Comparison of ENCODE assay signal across 9 cellular contexts in the genomic region with DNA sequence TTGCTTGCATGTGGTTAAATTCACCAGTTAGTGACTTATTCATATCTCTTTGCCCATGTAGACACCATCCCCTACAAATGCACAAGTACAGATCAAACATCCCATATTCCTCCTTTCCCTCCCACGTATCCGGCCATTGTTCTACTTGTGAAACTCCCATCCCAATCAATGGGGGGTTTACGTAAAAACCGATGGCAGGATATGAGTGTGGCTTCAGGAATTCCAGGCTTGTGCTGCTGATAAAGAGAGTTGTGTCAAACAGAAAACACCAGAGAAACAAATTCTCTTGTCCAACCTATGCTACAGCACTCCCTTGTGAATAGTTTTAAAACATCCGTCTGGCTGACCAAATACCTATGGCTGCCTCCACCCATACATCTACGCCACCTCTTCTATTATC. TPM values are rescaled to one million over a fixed set of nuclear protein-coding genes. Genes with fewer than 3 reads are reported as not detected.
DNase-seq lines count a peak whose midpoint lies in the region; ATAC-seq, FAIRE-seq and TF ChIP-seq lines count a peak whose summit lies in the region.
"Had no signal": no experiment of that assay in that cellular context is flagged by ENCODE, and none has a peak within 500 bp of the region (broad histone marks: within the 10 kb centered on the region; RNA-seq: fewer than 3 reads in every experiment).

No MANE protein-coding gene starts in this region.

- H3K4me1 Mint-ChIP-seq in CD14-positive monocyte (peaks cover 92% of the 10 kb centered on the region), natural killer cell (peaks cover 89 to 96% of the 10 kb centered on the region in 2 donors)

- H3K27ac ChIP-seq in esophagus muscularis mucosa (replicated peaks in 1 of 4), result peak overlapping the region; percentile 31 to 44 (median 41)
- peak overlapping the region in 1 of 4 donors; percentile 44 for H3K27ac ChIP-seq in Peyer's patch

- no peak overlapping the region for H3K9ac ChIP-seq in NT2/D1 (ENCODE audit: insufficient read length, low read depth)

- TF ChIP-seq POLR2A in esophagus muscularis mucosa (IDR thresholded peaks at IDR 0.05; ENCODE audit: low read depth), result no peak
- no peak for TF ChIP-seq POLR2A in Peyer's patch (IDR thresholded peaks at IDR 0.05)

- H3K9me3 Mint-ChIP-seq in CD14-positive monocyte (peaks cover 0 to 2% (median 0%) of the 10 kb centered on the region in 7 donors), natural killer cell (no peaks in the 10 kb centered on the region)
- H3K9me3 Mint-ChIP-seq: activated naive CD4-positive, alpha-beta T cell treated with anti-CD3 and anti-CD28 coated beads, Interleukin-2, amount 10 ng/mL, durations not matched to agents 7 days and 5 days had no signal

- H3K27ac Mint-ChIP-seq in CD14-positive monocyte (peak overlapping the region in 5 of 7 donors; percentile 0 to 79 (median 45)), natural killer cell (peak overlapping the region; percentile 29 to 86)
- H3K27ac Mint-ChIP-seq: activated naive CD4-positive, alpha-beta T cell treated with anti-CD3 and anti-CD28 coated beads, Interleukin-2, amount 10 ng/mL, durations not matched to agents 7 days and 5 days had no signal

- H3K4me3 ChIP-seq in NT2/D1 (ENCODE audit: insufficient read length, low read depth), result no peak overlapping the region
- H3K4me3 ChIP-seq in esophagus muscularis mucosa, result no peak overlapping the region
- no peak overlapping the region for H3K4me3 ChIP-seq in Peyer's patch

- H3K27me3 Mint-ChIP-seq in CD14-positive monocyte (ENCODE audit: low read depth in 3 of 3) (no peaks in the 10 kb centered on the region), natural killer cell (ENCODE audit: low read depth in 2 of 2) (no peaks in the 10 kb centered on the region)
- H3K27me3 Mint-ChIP-seq: activated naive CD4-positive, alpha-beta T cell treated with anti-CD3 and anti-CD28 coated beads, Interleukin-2, amount 10 ng/mL, durations not matched to agents 7 days and 5 days had no signal

- H3K36me3 ChIP-seq in NT2/D1 (ENCODE audit: insufficient read depth, insufficient read length, low read length) (no peaks in the 10 kb centered on the region), esophagus muscularis mucosa (no peaks in the 10 kb centered on the region), Peyer's patch (no peaks in the 10 kb centered on the region)

- TF ChIP-seq CTCF in CD14-positive monocyte (IDR thresholded peaks at IDR 0.05) (no peak), esophagus muscularis mucosa (IDR thresholded peaks at IDR 0.05) (no peak), natural killer cell (IDR thresholded peaks at IDR 0.05) (no peak), Peyer's patch (IDR thresholded peaks at IDR 0.05) (no peak)

- H3K36me3 Mint-ChIP-seq in CD14-positive monocyte, result peaks cover 46 to 48% of the 10 kb centered on the region in 2 donors
- H3K36me3 Mint-ChIP-seq in natural killer cell, result no peaks in the 10 kb centered on the region

- WGBS in esophagus muscularis mucosa, result 87% methylated on average over 6 of the region's 6 CpGs

- H3K4me1 ChIP-seq in NT2/D1 (ENCODE audit: insufficient read depth, insufficient read length) (no peaks in the 10 kb centered on the region), esophagus muscularis mucosa (peaks cover 18 to 39% (median 31%) of the 10 kb centered on the region in 4 donors), Peyer's patch (peaks cover 0 to 8% (median 0%) of the 10 kb centered on the region in 4 donors)

- H3K9me3 ChIP-seq in NT2/D1 (ENCODE audit: insufficient read depth, low read length) (no peaks in the 10 kb centered on the region), esophagus muscularis mucosa (no peaks in the 10 kb centered on the region), Peyer's patch (no peaks in the 10 kb centered on the region)

- ATAC-seq in natural killer cell, result no peak
- no peak for ATAC-seq in left colon

- peak; percentile 8 for TF ChIP-seq EP300 in esophagus muscularis mucosa (IDR thresholded peaks at IDR 0.05)

- H3K27me3 ChIP-seq in NT2/D1 (ENCODE audit: insufficient read depth, insufficient read length) (no peaks in the 10 kb centered on the region), esophagus muscularis mucosa (no peaks in the 10 kb centered on the region), Peyer's patch (no peaks in the 10 kb centered on the region)

- H3K4me3 Mint-ChIP-seq in CD14-positive monocyte (no peak overlapping the region), natural killer cell (peak overlapping the region; percentile 13)
- H3K4me3 Mint-ChIP-seq: activated naive CD4-positive, alpha-beta T cell treated with anti-CD3 and anti-CD28 coated beads, Interleukin-2, amount 10 ng/mL, durations not matched to agents 7 days and 5 days had no signal

- intact Hi-C loops in CD14-positive monocyte (cut with micrococcal nuclease), result no loop called here
- intact Hi-C loops in esophagus muscularis mucosa (cut with DNase I), result no loop called here
- intact Hi-C loops in natural killer cell (cut with micrococcal nuclease), result no loop called here
- intact Hi-C loops in left colon (cut with DNase I, micrococcal nuclease), result no loop called here

- FAIRE-seq in GM19239 (lab: Jason Lieb, UNC), result no peak

- no peak for DNase-seq in CD14-positive monocyte (ENCODE audit: low spot score)
- DNase-seq in NT2/D1 (ENCODE audit: low read depth, low spot score), result peak; percentile 72
- DNase-seq in esophagus muscularis mucosa (ENCODE audit: extremely low spot score), result no peak
- no peak for DNase-seq in natural killer cell
- DNase-seq in NCI-H1930 (lab: John Stamatoyannopoulos, UW), result no peak
- DNase-seq in Peyer's patch, result no peak
- DNase-seq in left colon, result no peak
- no peak for DNase-seq in GM19239 (ENCODE audit: insufficient read length, low spot score)
- DNase-seq: activated naive CD4-positive, alpha-beta T cell treated with anti-CD3 and anti-CD28 coated beads, Interleukin-2, amount 10 ng/mL, durations not matched to agents 7 days and 5 days had no signal

RNA-seq across cellular contexts. Expression of a gene that starts 15.5 kb away (rescaled TPM):
- 10 to 100 TPM; 42.4 to 64.5 TPM for polyA plus RNA-seq in CD14-positive monocyte
- 10 to 100 TPM; 17.4 to 43.8 (median 29.6) TPM for total RNA-seq in esophagus muscularis mucosa
- 100 to 1,000 TPM; 123 to 157 (median 148) TPM for total RNA-seq in natural killer cell
- total RNA-seq in Peyer's patch, result 10 to 100 TPM in 3 of 4 donors, 1 to 10 TPM in 1; 7.7 to 66.8 (median 15.3) TPM
- total RNA-seq in left colon, result 10 to 100 TPM in 1 of 2 donors, 1 to 10 TPM in 1; 5.6 to 10.6 TPM
